1 cellular context compared by ENCODE assay signal in genomic region chr3:9158865-9159630, GRCh38.
A peak's percentile ranks its signal among the peaks of the same experiment; 100 is the strongest.
TF ChIP-seq lines count a peak whose summit lies in the region.

No MANE protein-coding gene starts in this region.

TF ChIP-seq in HEK293, 187 proteins besides CTCF, POLR2A, EP300 and RAD21 (continued from another document):
- TF ChIP-seq ZNF335 (tag by site-specific recombination; conservative IDR thresholded peaks at IDR 0.05) (no peak), REST (tag by site-specific recombination; IDR thresholded peaks at IDR 0.05) (no peak), ZSCAN30 (tag by site-specific recombination; IDR thresholded peaks at IDR 0.05) (no peak), ZNF112 (tag by site-specific recombination; IDR thresholded peaks at IDR 0.05) (no peak), EGR2 (tag by site-specific recombination; IDR thresholded peaks at IDR 0.05; ENCODE audit: low read depth) (peak; percentile 77), TCF7L2 (IDR thresholded peaks at IDR 0.05; ENCODE audit: borderline replicate concordance, low read depth, low read length) (no peak), WT1 (tag by site-specific recombination; IDR thresholded peaks at IDR 0.05) (no peak), ZNF433 (tag by site-specific recombination; IDR thresholded peaks at IDR 0.05; ENCODE audit: low read depth) (no peak), ZFHX2 (tag by site-specific recombination; conservative IDR thresholded peaks at IDR 0.05) (peak; percentile 44), YY1 (tag by site-specific recombination; IDR thresholded peaks at IDR 0.05) (no peak), ZNF580 (tag by site-specific recombination; IDR thresholded peaks at IDR 0.05) (no peak), IKZF3 (tag by site-specific recombination; IDR thresholded peaks at IDR 0.05) (no peak), KLF16 (tag by site-specific recombination; IDR thresholded peaks at IDR 0.05) (no peak), GLIS1 (tag by site-specific recombination; IDR thresholded peaks at IDR 0.05) (peak; percentile 89), HOXA7 (CRISPR knock-in tag; IDR thresholded peaks at IDR 0.05; ENCODE audit: borderline replicate concordance) (no peak), MEIS1 (CRISPR knock-in tag; IDR thresholded peaks at IDR 0.05; ENCODE audit: borderline replicate concordance) (no peak), ZNF350 (tag by site-specific recombination; IDR thresholded peaks at IDR 0.05) (no peak), ZNF76 (tag by site-specific recombination; IDR thresholded peaks at IDR 0.05; ENCODE audit: borderline replicate concordance, low read depth) (no peak), FEZF1 (tag by site-specific recombination; IDR thresholded peaks at IDR 0.05) (0 out of 2 replicates have a peak, but pooled peaks have one; percentile 23), ZNF311 (tag by site-specific recombination; IDR thresholded peaks at IDR 0.05; ENCODE audit: borderline replicate concordance) (no peak), ZBTB17 (tag by site-specific recombination; IDR thresholded peaks at IDR 0.05) (no peak), PRDM4 (tag by site-specific recombination; IDR thresholded peaks at IDR 0.05) (no peak), GLI4 (tag by site-specific recombination; IDR thresholded peaks at IDR 0.05) (no peak), ZFP37 (tag by site-specific recombination; IDR thresholded peaks at IDR 0.05) (no peak), ZNF404 (tag by site-specific recombination; IDR thresholded peaks at IDR 0.05) (no peak), OSR2 (tag by site-specific recombination; IDR thresholded peaks at IDR 0.05) (peak; percentile 54; the same call in 1 of the 2 replicates), ZIC2 (tag by site-specific recombination; IDR thresholded peaks at IDR 0.05) (peak; percentile 92), ZBTB21 (tag by site-specific recombination; IDR thresholded peaks at IDR 0.05) (no peak), ZNF660 (tag by site-specific recombination; IDR thresholded peaks at IDR 0.05) (no peak), ZNF777 (tag by site-specific recombination; IDR thresholded peaks at IDR 0.05; ENCODE audit: borderline replicate concordance) (no peak), ZNF18 (tag by site-specific recombination; IDR thresholded peaks at IDR 0.05) (no peak), REPIN1 (tag by site-specific recombination; IDR thresholded peaks at IDR 0.05; ENCODE audit: low read depth) (no peak), SALL2 (tag by site-specific recombination; IDR thresholded peaks at IDR 0.05; ENCODE audit: borderline replicate concordance) (no peak), ZNF830 (tag by site-specific recombination; IDR thresholded peaks at IDR 0.05; ENCODE audit: low read depth) (no peak), ZNF670 (tag by site-specific recombination; IDR thresholded peaks at IDR 0.05; ENCODE audit: low read depth) (no peak), ZNF24 (tag by site-specific recombination; IDR thresholded peaks at IDR 0.05) (no peak), ZNF677 (tag by site-specific recombination; IDR thresholded peaks at IDR 0.05) (no peak), OVOL3 (tag by site-specific recombination; IDR thresholded peaks at IDR 0.05) (no peak), HOXD13 (CRISPR knock-in tag; IDR thresholded peaks at IDR 0.05; ENCODE audit: borderline replicate concordance) (no peak), HOXC10 (CRISPR knock-in tag; IDR thresholded peaks at IDR 0.05) (no peak), ZBTB26 (tag by site-specific recombination; optimal IDR thresholded peaks at IDR 0.05) (no peak), ZNF174 (tag by site-specific recombination; IDR thresholded peaks at IDR 0.05) (no peak), ZNF600 (tag by site-specific recombination; IDR thresholded peaks at IDR 0.05) (no peak), TRIM28 (IDR thresholded peaks at IDR 0.05; ENCODE audit: borderline replicate concordance, low read length) (peak; percentile 46; the same call in 1 of the 2 replicates), KLF1 (tag by site-specific recombination; IDR thresholded peaks at IDR 0.05) (no peak), ZNF837 (tag by site-specific recombination; IDR thresholded peaks at IDR 0.05) (no peak)
TF ChIP-seq in HEK293: peak in this region for 7.
